In genomic region chr5:134055015-134055414, GRCh38 we compare ENCODE assay signal across 19 cellular contexts. TPM values are rescaled to one million over a fixed set of nuclear protein-coding genes. Genes with fewer than 3 reads are reported as not detected.
DNase-seq lines count a peak whose midpoint lies in the region; ATAC-seq, FAIRE-seq and TF ChIP-seq lines count a peak whose summit lies in the region.
"Had no signal": no experiment of that assay in that cellular context is flagged by ENCODE, and none has a peak within 500 bp of the region (broad histone marks: within the 10 kb centered on the region; RNA-seq: fewer than 3 reads in every experiment).

No MANE protein-coding gene starts in this region.

- H2BK20ac ChIP-seq in H1 (ENCODE audit: low read length): peak overlapping the region; percentile 94; the same call in 1 of the 2 replicates

- POLR2A ChIA-PET in H1 (lab: Charles Lee; ENCODE audit: partially characterized antibody): interaction anchor here (0.8 kb wide), 1 partner anchor 121 kb away, joined by 3 read pairs; no protein-coding TSS in a partner anchor

- peak overlapping the region; percentile 27; the same call in 1 of the 2 replicates for H2BK12ac ChIP-seq in H1 (ENCODE audit: low read depth, low read length)

- H3K4ac ChIP-seq in H1 (replicated peaks; ENCODE audit: insufficient read length, low read depth, low read length): peak overlapping the region; percentile 44

- 92% methylated on average over 5 of the region's 5 CpGs; no CpG with 5 or more reads in 1 of the 2 experiments for WGBS in H1 (ENCODE audit: extremely low coverage in 1 of 2, insufficient coverage in 1 of 2, insufficient read length in 1 of 2, insufficient replicate concordance in 2 of 2, low coverage in 1 of 2, low lambda C conversion rate in 2 of 2, missing lambda C conversion rate in 1 of 2), 2 experiments
- WGBS in suprapubic skin: 95% methylated on average over 5 of the region's 5 CpGs

- H2AFZ ChIP-seq in H1 (ENCODE audit: low read length): no peak overlapping the region

- H3K56ac ChIP-seq in H1 (replicated peaks; ENCODE audit: insufficient read length, low read depth, low read length): no peak overlapping the region

- CTCF ChIA-PET in activated naive CD4-positive, alpha-beta T cell treated with anti-CD3 and anti-CD28 coated beads, Interleukin-2, amount 10 ng/mL, durations not matched to agents 7 days and 5 days (lab: Charles Lee): interaction anchor here (1.8 to 6.1 kb wide), 3 partner anchors 14 to 86 kb away, joined by 8 to 50 read pairs (median 16); no protein-coding TSS in a partner anchor
- CTCF ChIA-PET in H1 (lab: Charles Lee; ENCODE audit: partially characterized antibody): interaction anchor here (0.7 to 16.4 kb wide), 6 partner anchors 10 to 88 kb away, joined by 3 to 629 read pairs (median 4); no protein-coding TSS in a partner anchor

- H3K4me3 Mint-ChIP-seq in activated naive CD4-positive, alpha-beta T cell treated with anti-CD3 and anti-CD28 coated beads, Interleukin-2, amount 10 ng/mL, durations not matched to agents 7 days and 5 days: no peak overlapping the region
- H3K4me3 Mint-ChIP-seq: B cell had no signal

- TF ChIP-seq POLR2A in H1 (IDR thresholded peaks at IDR 0.05; ENCODE audit: control extremely low read depth in 1 of 2, low read depth in 2 of 2, low read length in 2 of 2): no peak
- TF ChIP-seq POLR2A in suprapubic skin (IDR thresholded peaks at IDR 0.05): no peak

- H3K23me2 ChIP-seq in H1 (ENCODE audit: low read depth, low read length): no peaks in the 10 kb centered on the region; the same call in 1 of the 2 replicates

- no peak overlapping the region for H2BK120ac ChIP-seq in H1 (replicated peaks; ENCODE audit: low read depth, low read length)

- H3K27ac Mint-ChIP-seq in activated naive CD4-positive, alpha-beta T cell treated with anti-CD3 and anti-CD28 coated beads, Interleukin-2, amount 10 ng/mL, durations not matched to agents 7 days and 5 days: peak overlapping the region; percentile 55
- H3K27ac Mint-ChIP-seq: B cell had no signal

- H4K20me1 ChIP-seq in H1 (replicated peaks in 1 of 2; ENCODE audit: control insufficient read depth in 1 of 2, insufficient read depth in 2 of 2, low read length in 2 of 2): no peaks in the 10 kb centered on the region

- H3K4me3 ChIP-seq in H1 (ENCODE audit: extremely low read depth in 1 of 4, insufficient read depth in 2 of 4, low read depth in 3 of 4, low read length in 4 of 4) (no peak overlapping the region), suprapubic skin (no peak overlapping the region)
- H3K4me3 ChIP-seq: Peyer's patch had no signal

- no peaks in the 10 kb centered on the region for H3K36me3 ChIP-seq in H1 (ENCODE audit: control insufficient read depth in 2 of 4, insufficient read depth in 4 of 4, low read length in 3 of 4)
- H3K36me3 ChIP-seq in suprapubic skin: no peaks in the 10 kb centered on the region
- H3K36me3 ChIP-seq: Peyer's patch had no signal

- H3K9me3 Mint-ChIP-seq in activated naive CD4-positive, alpha-beta T cell treated with anti-CD3 and anti-CD28 coated beads, Interleukin-2, amount 10 ng/mL, durations not matched to agents 7 days and 5 days: no peaks in the 10 kb centered on the region

- H4K8ac ChIP-seq in H1 (ENCODE audit: extremely low read depth, insufficient read depth, low read length): no peak overlapping the region

- 0 out of 2 replicates have a peak overlapping the region, but pooled peaks have one; percentile 9 for H3K18ac ChIP-seq in H1 (ENCODE audit: extremely low read depth, low read length)

- H3K27me3 ChIP-seq in H1 (replicated peaks in 1 of 4; ENCODE audit: control insufficient read depth in 3 of 4, extremely low read depth in 1 of 4, insufficient read depth in 3 of 4, low read length in 3 of 4): no peaks in the 10 kb centered on the region; a peak in 1 of 7 replicates
- H3K27me3 ChIP-seq in suprapubic skin: no peaks in the 10 kb centered on the region
- H3K27me3 ChIP-seq: Peyer's patch had no signal

- peaks cover 37% of the 10 kb centered on the region for H3K4me1 Mint-ChIP-seq in activated naive CD4-positive, alpha-beta T cell treated with anti-CD3 and anti-CD28 coated beads, Interleukin-2, amount 10 ng/mL, durations not matched to agents 7 days and 5 days

- H3K23ac ChIP-seq in H1 (ENCODE audit: insufficient read length): no peak overlapping the region

- H3K36me3 Mint-ChIP-seq in activated naive CD4-positive, alpha-beta T cell treated with anti-CD3 and anti-CD28 coated beads, Interleukin-2, amount 10 ng/mL, durations not matched to agents 7 days and 5 days: no peaks in the 10 kb centered on the region

- no peak for ATAC-seq in GM19023 (IDR thresholded peaks at IDR 0.05; ENCODE audit: unreplicated experiment)
- ATAC-seq in HG02763 (IDR thresholded peaks at IDR 0.05; ENCODE audit: unreplicated experiment): no peak

- no peak overlapping the region for H3K14ac ChIP-seq in H1 (ENCODE audit: insufficient read length)

- TF ChIP-seq EP300 in H1 (IDR thresholded peaks at IDR 0.05; ENCODE audit: borderline replicate concordance in 1 of 2, low read depth in 2 of 2, low read length in 2 of 2): no peak
- TF ChIP-seq EP300 in suprapubic skin (IDR thresholded peaks at IDR 0.05): no peak

- H4K91ac ChIP-seq in H1 (replicated peaks; ENCODE audit: insufficient read length, low read length): peak overlapping the region; percentile 62

- H3K4me1 ChIP-seq in H1 (replicated peaks in 1 of 4; ENCODE audit: control insufficient read depth in 3 of 4, insufficient read depth in 4 of 4, low read length in 3 of 4) (peaks cover 4 to 24% (median 15%) of the 10 kb centered on the region in 4 experiments), suprapubic skin (peaks cover 52% of the 10 kb centered on the region)

- H3K9me3 ChIP-seq in H1 (ENCODE audit: insufficient read depth in 2 of 2, low read depth in 1 of 2, low read length in 1 of 2): no peaks in the 10 kb centered on the region
- no peaks in the 10 kb centered on the region for H3K9me3 ChIP-seq in suprapubic skin
- H3K9me3 ChIP-seq: Peyer's patch had no signal

- no peak for TF ChIP-seq RAD21 in H1 (IDR thresholded peaks at IDR 0.05 in 1 of 2, conservative IDR thresholded peaks at IDR 0.05 in 1 of 2; ENCODE audit: low read depth in 2 of 2, low read length in 2 of 2)

- no peaks in the 10 kb centered on the region for H3K79me2 ChIP-seq in H1 (ENCODE audit: control insufficient read depth in 1 of 2, insufficient read depth in 2 of 2, low read length in 2 of 2)

- 0 out of 2 replicates have a peak overlapping the region, but pooled peaks have one; percentile 1 for H2AK5ac ChIP-seq in H1 (ENCODE audit: low read depth, low read length)

- H4K5ac ChIP-seq in H1 (ENCODE audit: insufficient read length, low read depth, low read length): no peak overlapping the region

- TF ChIP-seq CTCF in H1 (IDR thresholded peaks at IDR 0.05; ENCODE audit: control extremely low read depth in 1 of 3, insufficient read depth in 1 of 3, low read depth in 1 of 3, low read length in 3 of 3): no peak
- TF ChIP-seq CTCF in suprapubic skin (IDR thresholded peaks at IDR 0.05): no peak

- H3K27ac ChIP-seq in H1 (ENCODE audit: low read depth, low read length) (no peak overlapping the region), suprapubic skin (peak overlapping the region; percentile 75)

- no peak overlapping the region for H3K9ac ChIP-seq in H1 (replicated peaks in 1 of 4; ENCODE audit: extremely low read depth in 1 of 4, low read depth in 3 of 4, low read length in 3 of 4)

- no peaks in the 10 kb centered on the region for H3K79me1 ChIP-seq in H1 (ENCODE audit: low read depth, low read length)

- H2BK15ac ChIP-seq in H1 (ENCODE audit: low read length): 0 out of 2 replicates have a peak overlapping the region, but pooled peaks have one; percentile 72

- H3K4me2 ChIP-seq in H1 (ENCODE audit: insufficient read depth in 1 of 2, low read depth in 2 of 2, low read length in 2 of 2): no peak overlapping the region

- peaks cover 6% of the 10 kb centered on the region for H3K27me3 Mint-ChIP-seq in activated naive CD4-positive, alpha-beta T cell treated with anti-CD3 and anti-CD28 coated beads, Interleukin-2, amount 10 ng/mL, durations not matched to agents 7 days and 5 days
- H3K27me3 Mint-ChIP-seq: B cell had no signal

- H2BK5ac ChIP-seq in H1 (ENCODE audit: low read depth, low read length): peak overlapping the region; percentile 8; the same call in 1 of the 2 replicates

- FAIRE-seq in H1 (lab: Jason Lieb, UNC): no peak
- FAIRE-seq: H54 had no signal

- no peak for DNase-seq in activated naive CD4-positive, alpha-beta T cell treated with anti-CD3 and anti-CD28 coated beads, Interleukin-2, amount 10 ng/mL, durations not matched to agents 7 days and 5 days
- DNase-seq in activated naive CD4-positive, alpha-beta T cell treated with anti-CD3 and anti-CD28 coated beads, Interleukin-2, amount 50 U/mL, for 16 hours: no peak
- DNase-seq in NCI-H69 (lab: John Stamatoyannopoulos, UW) (peak; percentile 35), H1 (ENCODE audit: low read depth in 1 of 2, low spot score in 2 of 2) (no peak), suprapubic skin (ENCODE audit: low spot score in 2 of 2) (no peak)
- DNase-seq in activated CD4-positive, CD25-positive, alpha-beta regulatory T cell (lab: John Stamatoyannopoulos, UW): no peak
- DNase-seq: DMS 273 treated with DMSO at 0.1 percent for 48 hours, EL, KG1, NCI-H1105 treated with DMSO at 0.1 percent for 48 hours, NCI-H187, NCI-H446 treated with DMSO at 0.1 percent for 48 hours, NCI-H774, Peyer's patch, SHP77 treated with DMSO at 0.1 percent for 48 hours had no signal

TF ChIP-seq in H1, 55 proteins besides CTCF, POLR2A, EP300 and RAD21 (continues in another document):
- no peak for TF ChIP-seq SUZ12 (IDR thresholded peaks at IDR 0.05; ENCODE audit: low read length)

RNA-seq across cellular contexts. Expression of gene VDAC1, which starts 50.2 kb away (rescaled TPM):
- total RNA-seq in H1 (2021; fragmentation: NEBNext Ultra II Directional; extraction: Animal tissue kit (Norgen Biotek cat#: 25700)): 285 and 301 TPM in 2 replicates
- polyA plus RNA-seq in H1 (2011; rRNA removed): 94.7 and 111 TPM in 2 replicates
- 124 TPM for polyA plus RNA-seq in H1 (2011; cell fraction: cytosol; rRNA removed)
- polyA plus RNA-seq in H1 (2011; cell fraction: nucleus; rRNA removed): 71.2 TPM
- 255 to 279 TPM (median 268 TPM) in 4 replicates for polyA plus RNA-seq in H1 (2012, experiment 1 of 2)
- polyA plus RNA-seq in H1 (2012, experiment 2 of 2): 112 TPM
- 187 TPM for polyA plus RNA-seq in H1 (2013, experiment 1 of 2)
- 189 TPM for polyA plus RNA-seq in H1 (2013, experiment 2 of 2)
- 121 and 151 TPM in 2 replicates for polyA minus RNA-seq in H1 (2011; rRNA and poly(A)+ RNA removed)
- polyA minus RNA-seq in H1 (2011; cell fraction: cytosol; rRNA and poly(A)+ RNA removed): 89.8 TPM
- polyA minus RNA-seq in H1 (2011; cell fraction: nucleus; rRNA and poly(A)+ RNA removed): 65.0 TPM
- total RNA-seq in suprapubic skin: 100 to 1,000 TPM; 106 to 194 (median 162) TPM

RNA-seq across cellular contexts. Expression of gene TCF7, which starts 59.5 kb away (rescaled TPM):
- total RNA-seq in H1 (2021; fragmentation: NEBNext Ultra II Directional; extraction: Animal tissue kit (Norgen Biotek cat#: 25700)): 6.8 and 8.5 TPM in 2 replicates
- 4.7 and 5.7 TPM in 2 replicates for polyA plus RNA-seq in H1 (2011; rRNA removed)
- polyA plus RNA-seq in H1 (2011; cell fraction: cytosol; rRNA removed): 4.2 TPM
- polyA plus RNA-seq in H1 (2011; cell fraction: nucleus; rRNA removed): 10.6 TPM
- 6.8 to 10.4 TPM (median 8.2 TPM) in 4 replicates for polyA plus RNA-seq in H1 (2012, experiment 1 of 2)
- 4.8 TPM for polyA plus RNA-seq in H1 (2012, experiment 2 of 2)
- 6.7 TPM for polyA plus RNA-seq in H1 (2013, experiment 1 of 2)
- 7.1 TPM for polyA plus RNA-seq in H1 (2013, experiment 2 of 2)
- polyA minus RNA-seq in H1 (2011; rRNA and poly(A)+ RNA removed): 8.4 and 9.1 TPM in 2 replicates
- polyA minus RNA-seq in H1 (2011; cell fraction: cytosol; rRNA and poly(A)+ RNA removed): 8.4 TPM
- 21.1 TPM for polyA minus RNA-seq in H1 (2011; cell fraction: nucleus; rRNA and poly(A)+ RNA removed)
- 1 to 10 TPM; 2.9 to 7.2 (median 4.9) TPM for total RNA-seq in suprapubic skin
